In the genomic region with DNA sequence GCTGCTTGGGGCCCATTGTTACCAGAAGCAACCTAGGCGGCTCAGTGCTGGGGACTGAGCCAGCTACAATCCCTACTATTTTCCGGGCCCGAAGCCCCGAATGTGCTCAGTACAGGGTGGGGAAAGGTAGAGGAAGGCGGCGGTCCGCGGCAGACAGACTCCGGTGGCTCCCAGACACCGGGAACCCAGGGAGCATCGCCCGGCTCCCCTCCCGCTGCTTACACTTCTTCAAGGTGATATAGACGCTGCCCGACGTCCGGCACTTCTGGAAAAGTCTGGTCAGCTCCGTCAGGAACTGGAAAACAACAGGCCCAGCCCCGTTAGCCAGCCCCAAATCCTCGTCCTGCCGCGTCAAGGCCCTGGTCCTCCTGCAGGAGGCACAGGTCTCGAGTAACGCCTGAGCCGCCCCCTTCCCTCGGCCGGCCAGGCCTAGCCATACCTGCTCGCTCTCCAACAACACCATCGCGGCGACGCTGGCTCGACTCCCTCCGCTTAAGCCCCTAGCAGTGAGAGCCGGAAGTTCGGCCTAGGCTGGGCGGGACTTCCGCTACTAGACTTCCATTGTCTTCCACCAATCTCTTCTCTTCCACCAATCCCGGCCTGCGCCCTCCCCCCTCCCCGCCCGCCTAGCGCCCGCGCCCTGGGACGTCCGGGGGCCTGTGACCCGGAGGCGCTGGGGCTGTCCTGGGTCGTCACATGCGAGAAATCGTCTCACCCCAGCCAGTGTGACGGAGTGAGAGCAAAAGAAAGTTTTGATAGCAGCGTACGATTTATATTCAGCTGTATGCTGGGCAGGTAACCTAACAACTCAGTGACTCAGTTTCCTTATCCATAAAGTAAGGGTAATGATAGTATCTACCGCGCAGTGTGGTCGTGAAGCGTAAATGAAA, we compare ENCODE assay signal across 8 cellular contexts. TPM values are rescaled to one million over a fixed set of nuclear protein-coding genes. Genes with fewer than 3 reads are reported as not detected.
DNase-seq lines count a peak whose midpoint lies in the region; ATAC-seq and TF ChIP-seq lines count a peak whose summit lies in the region.

A gene with protein sequence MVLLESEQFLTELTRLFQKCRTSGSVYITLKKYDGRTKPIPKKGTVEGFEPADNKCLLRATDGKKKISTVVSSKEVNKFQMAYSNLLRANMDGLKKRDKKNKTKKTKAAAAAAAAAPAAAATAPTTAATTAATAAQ (minus strand): TSS at position 528 of the 890 bp plus-strand sequence. CDS start 65 bp downstream, at position 463.

- 0 to 1% methylated on average over 58 to 59 of the region's 59 CpGs for WGBS in heart right ventricle, 2 donors

- peak within 1 kb of the TSS; percentile 77 to 98 (median 95) for H3K27ac ChIP-seq in heart right ventricle

- H3K27me3 ChIP-seq in heart right ventricle: no peaks in the 10 kb centered on the region

- DNase-seq in NCI-H1694 (lab: John Stamatoyannopoulos, UW): peak; percentile 89
- DNase-seq in amniotic epithelial cell (ENCODE audit: low read depth): peak; percentile 91
- DNase-seq in heart right ventricle: peak; percentile 96 to 97
- DNase-seq in posterior cingulate gyrus: peak; percentile 89 to 99 (median 96)
- peak; percentile 91 for DNase-seq in type B pancreatic cell (ENCODE audit: extremely low spot score, unreplicated experiment)

- H3K4me1 Mint-ChIP-seq in type B pancreatic cell (ENCODE audit: unreplicated experiment): peaks cover 48% of the 10 kb centered on the region

- TF ChIP-seq CTCF in heart right ventricle (IDR thresholded peaks at IDR 0.05): peak in 3 of 9 donors; percentile 21 to 31 (median 23)
- TF ChIP-seq CTCF in type B pancreatic cell (conservative IDR thresholded peaks at IDR 0.05): peak; percentile 29

- intact Hi-C loops in T-helper 1 cell treated with Interleukin-12 subunit alpha and Interleukin-12 subunit beta and Interleukin-4 antibody, amounts not matched to agents 30 ng/mL and 1 ng/mL, for 36 hours (cut with micrococcal nuclease): loop anchor here (1.0 to 5.0 kb wide), 10 partner anchors 8 to 528 kb away; a partner anchor contains a TSS
- intact Hi-C loops in heart right ventricle (cut with DNase I): loop anchor here in 3 of 10 donors (10.0 kb wide), 1 partner anchor 254 kb away; a partner anchor contains a TSS
- intact Hi-C loops in posterior cingulate gyrus (cut with DNase I): loop anchor here (5.0 kb wide), 1 partner anchor 123 kb away; a partner anchor contains a TSS

- H3K27me3 Mint-ChIP-seq in type B pancreatic cell: no peaks in the 10 kb centered on the region

- H3K4me3 Mint-ChIP-seq in type B pancreatic cell: peak within 1 kb of the TSS; percentile 100

- H3K9me3 ChIP-seq in heart right ventricle: no peaks in the 10 kb centered on the region

- H3K36me3 Mint-ChIP-seq in type B pancreatic cell: peaks cover 32% of the 10 kb centered on the region

- ATAC-seq in GM18498 (IDR thresholded peaks at IDR 0.05; ENCODE audit: unreplicated experiment) (peak; percentile 92), HG02885 (IDR thresholded peaks at IDR 0.05; ENCODE audit: poor library complexity, unreplicated experiment) (peak; percentile 94), heart right ventricle (peak; percentile 95 to 98 (median 98))

- H3K36me3 ChIP-seq in heart right ventricle: peaks cover 0 to 43% (median 33%) of the 10 kb centered on the region in 9 donors

- no peaks in the 10 kb centered on the region for H3K9me3 Mint-ChIP-seq in type B pancreatic cell

- peak within 1 kb of the TSS; percentile 49 to 94 (median 78) for H3K4me3 ChIP-seq in heart right ventricle

- peak within 1 kb of the TSS; percentile 98 for H3K27ac Mint-ChIP-seq in type B pancreatic cell

- peaks cover 5 to 51% (median 32%) of the 10 kb centered on the region in 9 donors for H3K4me1 ChIP-seq in heart right ventricle

RNA-seq across cellular contexts. Expression of the gene that starts here (rescaled TPM):
- total RNA-seq in T-helper 1 cell treated with Interleukin-12 subunit alpha and Interleukin-12 subunit beta and Interleukin-4 antibody, amounts not matched to agents 30 ng/mL and 1 ng/mL, for 36 hours: 152 and 154 TPM in 2 replicates
- total RNA-seq in heart right ventricle (100 to 1,000 TPM; 189 to 290 (median 210) TPM), type B pancreatic cell (ENCODE audit: low replicate concordance) (176 and 235 TPM in 2 replicates)
- polyA plus RNA-seq in heart right ventricle: 100 to 1,000 TPM; 395 to 699 TPM

Comparison
In these comparisons a context has a peak if more than half of its experiments do, and no peak if none do; other contexts are left out.
1. Peak in every context shown above with its lines: DNase-seq, ATAC-seq, H3K4me3 ChIP-seq and H3K27ac ChIP-seq.